Comparison of ENCODE assay signal across 14 cellular contexts in genomic region chr6:53112404-53112803, GRCh38. TPM values are rescaled to one million over a fixed set of nuclear protein-coding genes. Genes with fewer than 3 reads are reported as not detected.
A peak's percentile ranks its signal among the peaks of the same experiment; 100 is the strongest.
DNase-seq lines count a peak whose midpoint lies in the region; ATAC-seq and TF ChIP-seq lines count a peak whose summit lies in the region.
"Had no signal": no experiment of that assay in that cellular context is flagged by ENCODE, and none has a peak within 500 bp of the region (broad histone marks: within the 10 kb centered on the region; RNA-seq: fewer than 3 reads in every experiment).

No MANE protein-coding gene starts in this region.

- no peak overlapping the region for H3K4me3 ChIP-seq in colonic mucosa
- no peak overlapping the region for H3K4me3 ChIP-seq in stomach
- no peak overlapping the region for H3K4me3 ChIP-seq in uterus

- H3K9ac ChIP-seq in colonic mucosa (ENCODE audit: low read depth in 2 of 2, low read length in 2 of 2), result no peak overlapping the region

- TF ChIP-seq EP300 in stomach (IDR thresholded peaks at IDR 0.05), result no peak

- no peaks in the 10 kb centered on the region for H3K4me1 ChIP-seq in colonic mucosa
- H3K4me1 ChIP-seq in stomach, result peaks cover 0 to 34% (median 24%) of the 10 kb centered on the region in 4 donors
- H3K4me1 ChIP-seq in uterus, result no peaks in the 10 kb centered on the region

- no peak overlapping the region for H3K27ac ChIP-seq in colonic mucosa
- peak overlapping the region; percentile 61 to 81 (median 71) for H3K27ac ChIP-seq in stomach
- H3K27ac ChIP-seq in uterus, result no peak overlapping the region

- TF ChIP-seq CTCF in colonic mucosa (IDR thresholded peaks at IDR 0.05), result no peak
- TF ChIP-seq CTCF in stomach (IDR thresholded peaks at IDR 0.05), result no peak
- TF ChIP-seq CTCF in uterus (IDR thresholded peaks at IDR 0.05), result no peak

- H3K27me3 ChIP-seq in colonic mucosa (no peaks in the 10 kb centered on the region), stomach (no peaks in the 10 kb centered on the region), uterus (no peaks in the 10 kb centered on the region)

- no peaks in the 10 kb centered on the region for H3K36me3 ChIP-seq in colonic mucosa
- no peaks in the 10 kb centered on the region for H3K36me3 ChIP-seq in stomach
- no peaks in the 10 kb centered on the region for H3K36me3 ChIP-seq in uterus

- TF ChIP-seq POLR2A in stomach (IDR thresholded peaks at IDR 0.05), result no peak
- TF ChIP-seq POLR2A in uterus (IDR thresholded peaks at IDR 0.05), result no peak

- intact Hi-C loops in colonic mucosa (cut with DNase I) (no loop called here), stomach (cut with DNase I; ENCODE audit: low total_unique reads) (no loop called here), uterus (cut with DNase I; ENCODE audit: low total_unique reads) (no loop called here)

- H3K9me3 ChIP-seq in colonic mucosa (no peaks in the 10 kb centered on the region), stomach (no peaks in the 10 kb centered on the region), uterus (no peaks in the 10 kb centered on the region)

- ATAC-seq in HG02973 (IDR thresholded peaks at IDR 0.05; ENCODE audit: unreplicated experiment), result no peak
- ATAC-seq: left cardiac atrium had no signal

- peak; percentile 5 for DNase-seq in activated CD4-positive, alpha-beta T cell treated with anti-CD3 and anti-CD28 coated beads for 48 hours
- no peak for DNase-seq in activated CD4-positive, alpha-beta T cell treated with anti-CD3 and anti-CD28 coated beads, Interleukin-2, amount 50 U/mL, for 4 hours
- peak; percentile 98 for DNase-seq in NCI-H510A treated with DMSO at 0.1 percent for 48 hours (lab: John Stamatoyannopoulos, UW)
- peak; percentile 34 for DNase-seq in colonic mucosa
- DNase-seq in stomach, result peak; percentile 70
- DNase-seq in uterus, result no peak
- DNase-seq in UCSD-AML1 (lab: John Stamatoyannopoulos, UW; ENCODE audit: unreplicated experiment), result no peak
- DNase-seq: left cardiac atrium; stimulated activated CD4-positive, alpha-beta T cell treated with anti-CD3 and anti-CD28 coated beads, Interleukin-4, amount 100 ng/mL, for 4 hours; T-helper 9 cell had no signal

RNA-seq across cellular contexts. Expression of gene GCM1, which starts 36.2 kb away (rescaled TPM):
- total RNA-seq in colonic mucosa, result not detected
- total RNA-seq in stomach, result not detected
- under 1 TPM in 1 of 3 donors, not detected in 2; 0.05 TPM for polyA plus RNA-seq in stomach
- not detected for total RNA-seq in uterus
- total RNA-seq: cerebellum, osteoblast, temporal lobe had no signal

RNA-seq across cellular contexts. Expression of gene FBXO9, which starts 47.2 kb away (rescaled TPM):
- total RNA-seq in colonic mucosa, result 10 to 100 TPM; 49.7 to 57.9 TPM
- total RNA-seq in stomach, result 100 to 1,000 TPM in 1 of 5 donors, 10 to 100 TPM in 4; 53.1 to 119 (median 67.1) TPM
- polyA plus RNA-seq in stomach, result 10 to 100 TPM; 33.9 to 45.4 (median 42.2) TPM
- 100 to 1,000 TPM in 1 of 4 donors, 10 to 100 TPM in 3; 13.8 to 138 (median 34.4) TPM for total RNA-seq in uterus

RNA-seq across cellular contexts. Expression of gene CILK1, which starts 50.8 kb away (rescaled TPM):
- total RNA-seq in colonic mucosa, result 10 to 100 TPM; 15.6 to 24.8 TPM
- total RNA-seq in stomach, result 10 to 100 TPM in 3 of 5 donors, 1 to 10 TPM in 2; 6.4 to 31.6 (median 18.3) TPM
- polyA plus RNA-seq in stomach, result 10 to 100 TPM in 1 of 3 donors, 1 to 10 TPM in 2; 4.2 to 12.1 (median 7.2) TPM
- 10 to 100 TPM in 3 of 4 donors, 1 to 10 TPM in 1; 9.9 to 18.2 (median 12.9) TPM for total RNA-seq in uterus

Comparison
In these comparisons a context has a peak if more than half of its experiments do, and no peak if none do; other contexts are left out.
1. DNase-seq: peak in activated CD4-positive, alpha-beta T cell treated with anti-CD3 and anti-CD28 coated beads for 48 hours (single experiment), NCI-H510A treated with DMSO at 0.1 percent for 48 hours (single experiment), colonic mucosa (single experiment) and stomach (single experiment); none in activated CD4-positive, alpha-beta T cell treated with anti-CD3 and anti-CD28 coated beads, Interleukin-2, amount 50 U/mL, for 4 hours (0 of 2), uterus (0 of 2) and UCSD-AML1 (single experiment).
2. H3K27ac ChIP-seq: peak in stomach (5 of 5); none in colonic mucosa (single experiment) and uterus (0 of 2).